Comparison of ENCODE assay signal across 7 cellular contexts in the genomic region with DNA sequence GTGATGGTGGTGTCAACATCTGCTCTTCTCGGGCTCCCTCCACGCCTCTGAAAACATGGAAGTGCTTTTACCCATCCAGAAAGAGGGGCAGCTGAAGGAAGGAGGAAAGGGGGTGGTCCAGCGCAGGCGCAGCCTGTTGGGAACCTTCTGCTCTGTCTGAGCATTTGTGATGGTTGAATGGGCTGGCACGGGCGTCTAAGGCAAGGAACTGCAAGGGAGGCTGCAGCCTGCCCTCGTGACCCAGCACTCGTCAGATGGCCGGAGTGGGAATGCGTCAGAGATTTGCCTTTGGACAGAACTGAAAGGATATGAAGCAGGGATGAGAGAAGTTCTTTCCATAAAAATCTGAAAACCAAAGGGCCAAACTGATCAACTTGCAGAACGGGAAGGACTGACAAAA.
A peak's percentile ranks its signal among the peaks of the same experiment; 100 is the strongest.
DNase-seq lines count a peak whose midpoint lies in the region; ATAC-seq, FAIRE-seq and TF ChIP-seq lines count a peak whose summit lies in the region.
"Not testable (repeated sequence)": the region's sequence is repeated elsewhere in the genome, so short reads cannot be mapped to it uniquely, and the experiment has no call there.

No MANE protein-coding gene starts in this region.

- DNase-seq in Caki2 (ENCODE audit: low read depth) (peak; percentile 48), RCC 7860 (ENCODE audit: low spot score) (peak; percentile 7), dermis microvascular lymphatic vessel endothelial cell (ENCODE audit: low read depth in 2 of 2) (peak; percentile 14 to 84), globus pallidus (ENCODE audit: low spot score) (peak; percentile 8), right cardiac atrium (peak in 2 of 3 donors; percentile 9 to 49), medulla oblongata (ENCODE audit: extremely low spot score) (peak; percentile 8), spleen (peak; percentile 66)

- not testable (repeated sequence) for H3K36me3 ChIP-seq in spleen

- TF ChIP-seq POLR2A in spleen (IDR thresholded peaks at IDR 0.05) = not testable (repeated sequence)

- intact Hi-C loops in right cardiac atrium (cut with DNase I); spleen (cut with DNase I; ENCODE audit: low total_unique reads): not testable (repeated sequence)

- not testable (repeated sequence) for FAIRE-seq in RCC 7860 (lab: Jason Lieb, UNC)

- not testable (repeated sequence) for H3K9me3 ChIP-seq in right cardiac atrium (ENCODE audit: control insufficient read depth, low read length); spleen

- TF ChIP-seq CTCF in spleen (IDR thresholded peaks at IDR 0.05 in 8 of 11, conservative IDR thresholded peaks at IDR 0.05 in 3 of 11) = not testable (repeated sequence)

- H3K27me3 ChIP-seq in right cardiac atrium (ENCODE audit: control insufficient read depth, insufficient read depth); spleen (replicated peaks in 1 of 7): not testable (repeated sequence)

- 67% methylated on average over 9 of the region's 11 CpGs for WGBS in right cardiac atrium
- 58 to 100% (median 66%) methylated on average over 4 to 9 of the region's 11 CpGs for WGBS in spleen, 5 donors

- in situ Hi-C loops in Caki2 (cut with HindIII; ENCODE audit: low pct_unique_long_range_greater_than_20kb, low sequenced_read_pairs) = not testable (repeated sequence)

- ATAC-seq in right cardiac atrium = not testable (repeated sequence)

- not testable (repeated sequence) for H3K4me1 ChIP-seq in right cardiac atrium (ENCODE audit: control insufficient read depth, insufficient read depth, low read length); spleen

- not testable (repeated sequence) for H3K4me3 ChIP-seq in right cardiac atrium (ENCODE audit: low read length); spleen

- H3K27ac ChIP-seq in right cardiac atrium (ENCODE audit: low read length); spleen: not testable (repeated sequence)

Comparison
In these comparisons a context has a peak if more than half of its experiments do, and no peak if none do; other contexts are left out.
1. DNase-seq: peak in every context shown above with its lines; median percentile 66 in spleen; 49 in dermis microvascular lymphatic vessel endothelial cell; 48 in Caki2; 29 in right cardiac atrium; 8 in globus pallidus; 8 in medulla oblongata; 7 in RCC 7860.